In genomic region chr12:11653215-11653753, GRCh38 we compare ENCODE assay signal across 8 cellular contexts. TPM values are rescaled to one million over a fixed set of nuclear protein-coding genes. Genes with fewer than 3 reads are reported as not detected.
DNase-seq lines count a peak whose midpoint lies in the region; ATAC-seq, FAIRE-seq and TF ChIP-seq lines count a peak whose summit lies in the region.

No MANE protein-coding gene starts in this region.

- H3K9me3 ChIP-seq in astrocyte (ENCODE audit: insufficient read depth, low read depth, low read length) (no peaks in the 10 kb centered on the region), muscle layer of duodenum (ENCODE audit: control insufficient read depth in 1 of 2, low read length in 2 of 2) (no peaks in the 10 kb centered on the region), thymus (ENCODE audit: control insufficient read depth) (no peaks in the 10 kb centered on the region)

- no peak for FAIRE-seq in astrocyte (lab: Jason Lieb, UNC)

- H3K4me3 Mint-ChIP-seq in astrocyte (ENCODE audit: unreplicated experiment) = peak overlapping the region; percentile 95

- H2AFZ ChIP-seq in astrocyte (ENCODE audit: low read depth, low read length) = no peak overlapping the region

- H3K27ac ChIP-seq in astrocyte (ENCODE audit: low read depth, low read length) (peak overlapping the region; percentile 94), muscle layer of duodenum (ENCODE audit: low read length) (peak overlapping the region; percentile 85), thymus (ENCODE audit: low read depth) (peak overlapping the region; percentile 86)

- peaks cover 35% of the 10 kb centered on the region for H4K20me1 ChIP-seq in astrocyte (ENCODE audit: insufficient read depth, low read length)

- H3K27ac Mint-ChIP-seq in astrocyte (ENCODE audit: unreplicated experiment) = peak overlapping the region; percentile 94

- H3K36me3 Mint-ChIP-seq in astrocyte (ENCODE audit: low read depth, unreplicated experiment) = peaks cover 7% of the 10 kb centered on the region

- H3K36me3 ChIP-seq in astrocyte (ENCODE audit: insufficient read depth, low read length) (no peaks in the 10 kb centered on the region), muscle layer of duodenum (ENCODE audit: control insufficient read depth in 1 of 2, insufficient read depth in 2 of 2, low read length in 2 of 2) (peaks cover 0 to 4% of the 10 kb centered on the region in 2 donors), thymus (ENCODE audit: control insufficient read depth, insufficient read depth) (no peaks in the 10 kb centered on the region)

- H3K4me1 ChIP-seq in astrocyte (ENCODE audit: insufficient read depth, low read length) (peaks cover 34% of the 10 kb centered on the region), muscle layer of duodenum (ENCODE audit: control insufficient read depth in 1 of 2, insufficient read depth in 2 of 2, low read length in 2 of 2) (peaks cover 11 to 27% of the 10 kb centered on the region in 2 donors), thymus (ENCODE audit: control insufficient read depth, insufficient read depth, low read length) (peaks cover 50% of the 10 kb centered on the region)

- H3K9ac ChIP-seq in astrocyte (ENCODE audit: low read length) = peak overlapping the region; percentile 97

- H3K4me3 ChIP-seq in astrocyte (ENCODE audit: insufficient read depth, low read depth, low read length) (peak overlapping the region; percentile 93), muscle layer of duodenum (ENCODE audit: low read depth in 1 of 2, low read length in 2 of 2) (peak overlapping the region; percentile 68 to 91), thymus (ENCODE audit: low read length) (peak overlapping the region; percentile 99)

- H3K79me2 ChIP-seq in astrocyte (ENCODE audit: insufficient read depth, low read length) = peaks cover 83% of the 10 kb centered on the region

- no peak for TF ChIP-seq CTCF in astrocyte (IDR thresholded peaks at IDR 0.05; ENCODE audit: insufficient read depth, low read depth, low read length)

- peaks cover 45% of the 10 kb centered on the region for H3K4me1 Mint-ChIP-seq in astrocyte (ENCODE audit: low read depth, unreplicated experiment)

- peak; percentile 19 for ATAC-seq in GM18517 (IDR thresholded peaks at IDR 0.05; ENCODE audit: unreplicated experiment)
- ATAC-seq in GM18502 (IDR thresholded peaks at IDR 0.05; ENCODE audit: poor library complexity, unreplicated experiment) = no peak

- 6% methylated on average over 7 of the region's 7 CpGs for WGBS in thymus

- no peaks in the 10 kb centered on the region for H3K27me3 ChIP-seq in astrocyte (ENCODE audit: insufficient read depth, low read length)
- H3K27me3 ChIP-seq in muscle layer of duodenum (ENCODE audit: low read depth, low read length) = no peaks in the 10 kb centered on the region
- no peaks in the 10 kb centered on the region for H3K27me3 ChIP-seq in thymus (ENCODE audit: control insufficient read depth, insufficient read depth)

- no peaks in the 10 kb centered on the region for H3K9me3 Mint-ChIP-seq in astrocyte (ENCODE audit: unreplicated experiment)

- DNase-seq in MV-4-11 (lab: John Stamatoyannopoulos, UW) (peak; percentile 79), astrocyte (ENCODE audit: low read depth) (no peak), COR-L47 (lab: John Stamatoyannopoulos, UW) (no peak), DMS 273 treated with DMSO at 0.1 percent for 48 hours (lab: John Stamatoyannopoulos, UW) (no peak)

- H3K4me2 ChIP-seq in astrocyte (ENCODE audit: low read length) = peak overlapping the region; percentile 85

- no peaks in the 10 kb centered on the region for H3K27me3 Mint-ChIP-seq in astrocyte (ENCODE audit: low read depth, unreplicated experiment)

RNA-seq across cellular contexts. Expression of gene ETV6, which starts 3.8 kb away (rescaled TPM):
- total RNA-seq in astrocyte = 41.2 and 44.6 TPM in 2 replicates
- 15.0 TPM for polyA plus RNA-seq in thymus
